18 cellular contexts compared by ENCODE assay signal in the genomic region with DNA sequence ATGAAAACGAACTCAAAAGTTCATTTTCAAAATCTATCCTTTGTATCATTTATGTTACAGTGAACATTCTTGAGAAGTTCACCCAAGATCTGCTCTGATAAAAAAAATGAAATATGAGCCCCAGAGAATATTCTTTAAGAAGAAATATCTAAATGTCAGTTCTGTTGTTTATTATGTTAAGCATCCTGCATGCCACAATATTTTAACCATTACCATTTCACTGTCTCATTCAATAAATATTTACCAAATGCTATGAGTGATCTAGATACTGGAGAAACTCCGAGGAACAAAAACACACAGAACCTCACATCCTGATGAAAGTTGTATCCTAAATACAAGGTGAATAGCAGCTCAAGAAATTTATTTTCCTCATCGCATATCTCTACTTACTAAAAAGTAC.
"Had no signal": no experiment of that assay in that cellular context is flagged by ENCODE, and none has a peak within 500 bp of the region (broad histone marks: within the 10 kb centered on the region; RNA-seq: fewer than 3 reads in every experiment).

No MANE protein-coding gene starts in this region.

- DNase-seq: effector memory CD4-positive, alpha-beta T cell; immature natural killer cell; kidney; left cardiac atrium; left ventricle myocardium inferior; lower lobe of right lung; natural killer cell; nucleus accumbens; ovary; right cardiac atrium; stimulated activated CD4-positive, alpha-beta T cell treated with anti-CD3 and anti-CD28 coated beads, Interleukin-4, amount 100 ng/mL, for 1 hour; tibial artery; upper lobe of left lung; uterus had no signal

- H2AFZ ChIP-seq: neural progenitor cell had no signal

- H3K4me2 ChIP-seq: neural progenitor cell had no signal

- H3K9me3 ChIP-seq: gastroesophageal sphincter, left ventricle myocardium inferior, lower lobe of right lung, ovary, tibial artery, upper lobe of left lung, uterus had no signal

- H3K36me3 ChIP-seq: gastroesophageal sphincter, left ventricle myocardium inferior, lower lobe of right lung, ovary, tibial artery, upper lobe of left lung, uterus had no signal

- H3K27ac ChIP-seq: gastroesophageal sphincter, left ventricle myocardium inferior, lower lobe of right lung, neural progenitor cell, ovary, tibial artery, upper lobe of left lung, uterus had no signal

- H3K27me3 ChIP-seq: gastroesophageal sphincter, neural progenitor cell, ovary, tibial artery, upper lobe of left lung, uterus had no signal

- H3K4me3 ChIP-seq: gastroesophageal sphincter, left ventricle myocardium inferior, lower lobe of right lung, neural progenitor cell, ovary, tibial artery, upper lobe of left lung, uterus had no signal

- H3K9ac ChIP-seq: neural progenitor cell had no signal

- ATAC-seq: esophagus mucosa; gastroesophageal sphincter; left cardiac atrium; natural killer cell; right cardiac atrium; stimulated activated memory B cell treated with anti-CD40 and anti-IgM and Interleukin-4, amounts not matched to agents 10 μg/mL and 1 μg/mL and 100 μg/mL, for 72 hours had no signal

- H3K4me1 ChIP-seq: gastroesophageal sphincter, left ventricle myocardium inferior, lower lobe of right lung, neural progenitor cell, tibial artery, uterus had no signal
